ENCODE assay signal across 20 cellular contexts in the genomic region with DNA sequence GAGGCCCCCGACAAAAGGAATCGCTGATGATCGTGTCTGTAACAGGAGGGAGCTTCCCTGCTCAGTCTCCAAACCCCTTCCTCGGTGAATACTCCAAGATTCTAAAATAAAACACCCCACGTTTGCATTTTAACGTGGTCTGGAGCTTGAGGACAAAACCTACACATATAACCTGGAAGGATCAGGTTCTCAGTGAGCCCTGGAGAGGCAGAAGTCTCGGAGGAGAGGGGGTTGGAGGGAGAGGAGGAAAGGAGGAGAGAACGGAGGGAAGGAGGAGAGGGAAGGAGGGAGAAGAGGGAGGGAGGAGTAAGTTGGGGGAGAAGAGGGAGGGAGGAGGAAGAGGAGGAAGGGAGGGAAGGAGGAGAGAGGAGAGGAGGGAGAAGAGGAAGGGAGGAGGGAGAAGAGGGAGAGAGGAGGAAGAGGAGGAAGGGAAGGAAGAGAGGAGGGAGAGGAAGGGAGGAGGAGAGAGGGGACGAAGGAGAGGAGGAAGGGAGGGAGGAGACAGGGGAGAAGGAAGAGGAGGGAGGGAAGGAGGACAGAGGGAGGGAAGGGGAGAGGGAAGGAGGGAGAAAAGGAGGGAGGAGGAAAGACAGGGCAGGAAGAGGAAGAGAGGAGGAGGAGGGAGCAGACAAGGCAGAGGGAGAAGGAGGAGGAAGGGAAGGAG. TPM values are rescaled to one million over a fixed set of nuclear protein-coding genes. Genes with fewer than 3 reads are reported as not detected.
A peak's percentile ranks its signal among the peaks of the same experiment; 100 is the strongest.
DNase-seq lines count a peak whose midpoint lies in the region; ATAC-seq and TF ChIP-seq lines count a peak whose summit lies in the region.
"Had no signal": no experiment of that assay in that cellular context is flagged by ENCODE, and none has a peak within 500 bp of the region (broad histone marks: within the 10 kb centered on the region; RNA-seq: fewer than 3 reads in every experiment).

No MANE protein-coding gene starts in this region.

- H3K9ac ChIP-seq in KMS-11 (no peak overlapping the region), endodermal cell (ENCODE audit: extremely low read depth, low read length, poor library complexity, severe bottlenecking) (no peak overlapping the region)

- ATAC-seq in HG02885 (IDR thresholded peaks at IDR 0.05; ENCODE audit: poor library complexity, unreplicated experiment): no peak
- no peak for ATAC-seq in HG03565 (IDR thresholded peaks at IDR 0.05; ENCODE audit: unreplicated experiment)
- no peak for ATAC-seq in HG02970 (IDR thresholded peaks at IDR 0.05; ENCODE audit: low FRiP score, unreplicated experiment)
- ATAC-seq: natural killer cell treated with Interleukin-12 subunit alpha and Interleukin-12 subunit beta and Interleukin-15 and Interleukin-18, amount 100 ng/mL, for 72 hours; upper lobe of right lung had no signal

- 36 to 41% methylated on average over 6 to 9 of the region's 9 CpGs for WGBS in endodermal cell (ENCODE audit: insufficient coverage in 1 of 2, insufficient read length in 1 of 2), 2 experiments

- H3K4me1 Mint-ChIP-seq in endodermal cell (peaks cover 3% of the 10 kb centered on the region), neural crest cell (peaks cover 39% of the 10 kb centered on the region)

- H4K20me1 ChIP-seq in KMS-11 (ENCODE audit: insufficient read depth): no peaks in the 10 kb centered on the region

- peak overlapping the region; percentile 25 for H3K27ac ChIP-seq in A673 (ENCODE audit: low read depth, low read length, poor library complexity, severe bottlenecking)
- no peak overlapping the region for H3K27ac ChIP-seq in KMS-11
- peak overlapping the region; percentile 94 for H3K27ac ChIP-seq in endodermal cell (ENCODE audit: low read depth, low read length)
- H3K27ac ChIP-seq: Peyer's patch, stomach, upper lobe of right lung had no signal

- H3K36me3 Mint-ChIP-seq in endodermal cell (ENCODE audit: low read depth): peaks cover 9% of the 10 kb centered on the region
- peaks cover 3% of the 10 kb centered on the region for H3K36me3 Mint-ChIP-seq in neural crest cell (ENCODE audit: low read depth)
- H3K36me3 Mint-ChIP-seq: natural killer cell treated with Interleukin-12 subunit alpha and Interleukin-12 subunit beta and Interleukin-15 and Interleukin-18, amount 100 ng/mL, for 72 hours had no signal

- TF ChIP-seq CTCF in A673 (conservative IDR thresholded peaks at IDR 0.05; ENCODE audit: low read depth, low read length): no peak
- TF ChIP-seq CTCF in KMS-11 (conservative IDR thresholded peaks at IDR 0.05; ENCODE audit: low read depth, low read length): no peak
- TF ChIP-seq CTCF in endodermal cell (conservative IDR thresholded peaks at IDR 0.05): no peak
- TF ChIP-seq CTCF in neural crest cell (conservative IDR thresholded peaks at IDR 0.05): no peak

- no peak overlapping the region for H3K27ac Mint-ChIP-seq in endodermal cell
- peak overlapping the region; percentile 86 for H3K27ac Mint-ChIP-seq in neural crest cell (ENCODE audit: unreplicated experiment)
- H3K27ac Mint-ChIP-seq: natural killer cell treated with Interleukin-12 subunit alpha and Interleukin-12 subunit beta and Interleukin-15 and Interleukin-18, amount 100 ng/mL, for 72 hours had no signal

- H3K27me3 ChIP-seq in A673 (replicated peaks; ENCODE audit: insufficient read depth, low read depth, low read length, poor library complexity) (no peaks in the 10 kb centered on the region), KMS-11 (ENCODE audit: insufficient read depth, low read depth) (peaks cover 86% of the 10 kb centered on the region), endodermal cell (ENCODE audit: control insufficient read depth, insufficient read depth, low read length, poor library complexity, severe bottlenecking) (peaks cover 21% of the 10 kb centered on the region)
- H3K27me3 ChIP-seq: Peyer's patch, upper lobe of right lung had no signal

- H3K9me3 ChIP-seq in A673 (ENCODE audit: low read depth, low read length, poor library complexity, severe bottlenecking) (peaks cover 3% of the 10 kb centered on the region), endodermal cell (ENCODE audit: control insufficient read depth, low read length) (peaks cover 10% of the 10 kb centered on the region)
- H3K9me3 ChIP-seq: Peyer's patch, upper lobe of right lung had no signal

- peaks cover 23% of the 10 kb centered on the region for H3K4me1 ChIP-seq in A673 (ENCODE audit: insufficient read depth, low read length, poor library complexity, severe bottlenecking)
- H3K4me1 ChIP-seq in KMS-11 (ENCODE audit: low read depth, poor library complexity, severe bottlenecking): peaks cover 11% of the 10 kb centered on the region
- peaks cover 2% of the 10 kb centered on the region for H3K4me1 ChIP-seq in endodermal cell (ENCODE audit: control insufficient read depth, insufficient read depth, low read length)

- H3K9me3 Mint-ChIP-seq in endodermal cell (peaks cover 7% of the 10 kb centered on the region), neural crest cell (peaks cover 3% of the 10 kb centered on the region)

- H3K4me2 ChIP-seq in KMS-11: peak overlapping the region; percentile 50; the same call in 1 of the 2 replicates

- DNase-seq in A673 (ENCODE audit: low spot score) (no peak), endodermal cell (no peak), neural crest cell (ENCODE audit: low read depth, low spot score) (no peak), nucleus accumbens (lab: John Stamatoyannopoulos, UW) (no peak)
- DNase-seq: ACHN; activated naive CD4-positive, alpha-beta T cell; activated T-cell treated with anti-CD3 and anti-CD28 coated beads for 4 hours; aorta; CD4-positive, alpha-beta memory T cell; HFFc6; KBM-7; Peyer's patch; stomach; upper lobe of right lung had no signal

- intact Hi-C loops in A673 (cut with micrococcal nuclease; ENCODE audit: unreplicated experiment): loop anchor here (5.0 to 10.0 kb wide), 3 partner anchors 324 to 601 kb away; a partner anchor contains a TSS

- CTCF ChIA-PET in A673 (lab: Charles Lee): interaction anchor here (0.5 to 1.9 kb wide), 3 partner anchors 100 to 1604 kb away, joined by 4 to 14 read pairs (median 4); no protein-coding TSS in a partner anchor

- H3K79me2 ChIP-seq in KMS-11 (ENCODE audit: insufficient read depth, low read depth): no peaks in the 10 kb centered on the region

- H3K36me3 ChIP-seq in A673 (ENCODE audit: insufficient read depth, low read length, poor library complexity, severe bottlenecking) (no peaks in the 10 kb centered on the region), KMS-11 (ENCODE audit: insufficient read depth) (no peaks in the 10 kb centered on the region), endodermal cell (ENCODE audit: control insufficient read depth, insufficient read depth, low read length) (no peaks in the 10 kb centered on the region)
- H3K36me3 ChIP-seq: Peyer's patch, stomach, upper lobe of right lung had no signal

- POLR2A ChIA-PET in A673 (lab: Charles Lee; ENCODE audit: low non-redundant PET): no interaction called here

- no TSS peak for BruUV-seq in A673 (replicated peaks; lab: Mats Ljungman, UMichigan)

- H3K4me3 Mint-ChIP-seq in endodermal cell: no peak overlapping the region
- H3K4me3 Mint-ChIP-seq in neural crest cell: peak overlapping the region; percentile 14
- H3K4me3 Mint-ChIP-seq: HFFc6; natural killer cell treated with Interleukin-12 subunit alpha and Interleukin-12 subunit beta and Interleukin-15 and Interleukin-18, amount 100 ng/mL, for 72 hours had no signal

- H3K4me3 ChIP-seq in A673 (ENCODE audit: low read depth, low read length, poor library complexity, severe bottlenecking) (no peak overlapping the region), KMS-11 (IDR thresholded peaks at IDR 0.05; ENCODE audit: insufficient read depth, low read depth, low read length) (no peak overlapping the region), endodermal cell (ENCODE audit: low read length) (no peak overlapping the region)
- H3K4me3 ChIP-seq: lung, Peyer's patch, stomach, upper lobe of right lung had no signal

- peaks cover 21% of the 10 kb centered on the region for H3K27me3 Mint-ChIP-seq in endodermal cell (ENCODE audit: insufficient read depth)
- peaks cover 13% of the 10 kb centered on the region for H3K27me3 Mint-ChIP-seq in neural crest cell (ENCODE audit: low read depth)

- H2AFZ ChIP-seq in KMS-11 (ENCODE audit: low read depth): no peak overlapping the region

RNA-seq across cellular contexts. Expression of a gene that starts 27.4 kb away (rescaled TPM):
- total RNA-seq in A673 (2021): 70.5 and 71.9 TPM in 2 replicates
- 10 to 100 TPM; 32.8 to 42.3 TPM for total RNA-seq in endodermal cell
- polyA plus RNA-seq in endodermal cell (2013, experiment 1 of 2): 31.2 TPM
- 30.9 TPM for polyA plus RNA-seq in endodermal cell (2013, experiment 2 of 2)
- 74.0 and 82.2 TPM in 2 replicates for total RNA-seq in neural crest cell

RNA-seq across cellular contexts. Expression of a gene that starts 34.7 kb away (rescaled TPM):
- total RNA-seq in A673 (2021) (3.8 and 5.9 TPM in 2 replicates), endodermal cell (1 to 10 TPM; 3.6 to 7.4 TPM), neural crest cell (1.2 TPM in 2 replicates)
- 1.7 TPM for polyA plus RNA-seq in endodermal cell (2013, experiment 1 of 2)
- polyA plus RNA-seq in endodermal cell (2013, experiment 2 of 2): 2.0 TPM
- total RNA-seq: natural killer cell treated with Interleukin-12 subunit alpha and Interleukin-12 subunit beta and Interleukin-15 and Interleukin-18, amount 100 ng/mL, for 72 hours had no signal
- polyA plus RNA-seq: aorta had no signal
